Comparison of ENCODE assay signal across 18 cellular contexts in the genomic region with DNA sequence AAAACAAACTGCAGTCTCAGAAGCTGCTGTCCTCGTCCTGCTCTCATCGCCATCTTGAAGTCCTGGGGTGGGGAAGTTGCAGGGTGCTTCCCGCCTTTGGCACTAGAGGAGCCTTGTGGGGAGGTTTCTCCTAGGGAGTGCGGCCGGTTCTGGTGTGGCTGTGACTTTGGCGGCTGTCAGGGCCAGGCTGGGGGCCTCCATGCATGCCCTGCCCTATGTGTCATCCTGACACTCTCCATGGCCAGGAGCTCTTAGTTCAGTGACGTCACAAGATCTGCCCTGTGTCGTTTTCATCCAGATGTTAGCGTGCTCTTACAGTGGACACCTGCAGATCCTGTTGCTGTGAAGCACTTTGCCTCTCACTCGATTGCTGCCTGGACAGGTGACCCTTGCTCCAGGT. TPM values are rescaled to one million over a fixed set of nuclear protein-coding genes. Genes with fewer than 3 reads are reported as not detected.
DNase-seq lines count a peak whose midpoint lies in the region; ATAC-seq and TF ChIP-seq lines count a peak whose summit lies in the region.
"Had no signal": no experiment of that assay in that cellular context is flagged by ENCODE, and none has a peak within 500 bp of the region (broad histone marks: within the 10 kb centered on the region; RNA-seq: fewer than 3 reads in every experiment).

No MANE protein-coding gene starts in this region.

- H3K4me1 ChIP-seq in GM23248 (ENCODE audit: insufficient read depth) (peaks cover 33% of the 10 kb centered on the region), mesendoderm (ENCODE audit: control insufficient read depth, low read depth, low read length) (no peaks in the 10 kb centered on the region), SJCRH30 (no peaks in the 10 kb centered on the region)
- H3K4me1 ChIP-seq: colonic mucosa had no signal

- H3F3A ChIP-seq in GM23248 (ENCODE audit: insufficient read depth) = peaks cover 52% of the 10 kb centered on the region

- 18 to 22% methylated on average over 10 of the region's 10 CpGs for WGBS in GM23248 (ENCODE audit: low coverage in 1 of 2, low lambda C conversion rate in 2 of 2, missing lambda C conversion rate in 2 of 2), 2 experiments
- no CpG with 5 or more reads among the region's 10 CpGs for WGBS in mesendoderm (ENCODE audit: extremely low coverage, insufficient coverage, low lambda C conversion rate)

- no peak for TF ChIP-seq CTCF in cardiac fibroblast (IDR thresholded peaks at IDR 0.05; ENCODE audit: low read depth, low read length)

- no peak overlapping the region for H3K56ac ChIP-seq in mesendoderm (ENCODE audit: low read length)

- H3K4me1 Mint-ChIP-seq in memory B cell = no peaks in the 10 kb centered on the region
- H3K4me1 Mint-ChIP-seq: B cell had no signal

- H3K79me1 ChIP-seq in mesendoderm (ENCODE audit: low read length) = no peaks in the 10 kb centered on the region

- H3K27me3 Mint-ChIP-seq in memory B cell = no peaks in the 10 kb centered on the region
- H3K27me3 Mint-ChIP-seq: activated naive CD8-positive, alpha-beta T cell treated with anti-CD3 and anti-CD28 coated beads, Interleukin-2, amount 50 U/mL, for 24 hours; activated T-cell treated with anti-CD3 and anti-CD28 coated beads, Interleukin-2, amount 50 U/mL, for 24 hours; B cell had no signal

- peak overlapping the region; percentile 64 for H3K27ac Mint-ChIP-seq in memory B cell
- H3K27ac Mint-ChIP-seq: activated naive CD8-positive, alpha-beta T cell treated with anti-CD3 and anti-CD28 coated beads, Interleukin-2, amount 50 U/mL, for 24 hours; activated T-cell treated with anti-CD3 and anti-CD28 coated beads, Interleukin-2, amount 50 U/mL, for 24 hours; B cell had no signal

- no peak overlapping the region for H4K5ac ChIP-seq in mesendoderm (ENCODE audit: low read length)

- H3K79me2 ChIP-seq in GM23248 (ENCODE audit: insufficient read depth) (peaks cover 27% of the 10 kb centered on the region; the same call in 1 of the 2 replicates), mesendoderm (ENCODE audit: control insufficient read depth, insufficient read depth, low read length) (no peaks in the 10 kb centered on the region)

- H2AFZ ChIP-seq in GM23248 = no peak overlapping the region

- ATAC-seq in memory B cell (ENCODE audit: low read depth) (no peak), HG02642 (IDR thresholded peaks at IDR 0.05; ENCODE audit: poor library complexity, unreplicated experiment) (no peak)
- ATAC-seq: activated naive CD8-positive, alpha-beta T cell treated with anti-CD3 and anti-CD28 coated beads, Interleukin-2, amount 50 U/mL, for 24 hours had no signal

- H3K4me3 ChIP-seq in GM23248 (no peak overlapping the region), cardiac fibroblast (replicated peaks in 1 of 2; ENCODE audit: low read depth in 2 of 2, low read length in 2 of 2) (no peak overlapping the region), mesendoderm (ENCODE audit: low read length) (no peak overlapping the region), SJCRH30 (no peak overlapping the region)
- H3K4me3 ChIP-seq: colonic mucosa had no signal

- no peak overlapping the region for H2BK5ac ChIP-seq in mesendoderm (ENCODE audit: low read length)

- H3K27ac ChIP-seq in GM23248 (peak overlapping the region; percentile 96), mesendoderm (ENCODE audit: low read depth, low read length) (no peak overlapping the region), SJCRH30 (no peak overlapping the region)
- H3K27ac ChIP-seq: colonic mucosa had no signal

- H2BK120ac ChIP-seq in mesendoderm (ENCODE audit: low read depth, low read length) = no peak overlapping the region

- DNase-seq in AG08395 (ENCODE audit: low spot score) (peak; percentile 27), GM23248 (peak; percentile 88), cardiac fibroblast (ENCODE audit: low read depth in 2 of 2) (peak; percentile 14 to 74), memory B cell (ENCODE audit: low spot score in 2 of 2) (no peak), hippocampal formation (lab: John Stamatoyannopoulos, UW) (no peak), mesendoderm (no peak), SJCRH30 (no peak)
- DNase-seq: activated CD4-positive, alpha-beta T cell treated with anti-CD3 and anti-CD28 coated beads, Interleukin-2, amount 50 U/mL, for 4 hours; activated naive CD8-positive, alpha-beta T cell treated with anti-CD3 and anti-CD28 coated beads, Interleukin-2, amount 50 U/mL, for 24 hours; activated T-cell treated with anti-CD3 and anti-CD28 coated beads, Interleukin-2, amount 50 U/mL, for 24 hours; colonic mucosa; DMS 273 treated with DMSO at 0.1 percent for 48 hours; NCI-H1105; NK-92 treated with Interleukin-12 subunit alpha and Interleukin-12 subunit beta, amount 100 ng/mL, for 24 hours; posterior cingulate gyrus; SIG-M5 had no signal

- H3K27me3 ChIP-seq in GM23248 (replicated peaks; ENCODE audit: insufficient read depth) (no peaks in the 10 kb centered on the region), mesendoderm (ENCODE audit: insufficient read depth, low read length, poor library complexity) (no peaks in the 10 kb centered on the region), SJCRH30 (no peaks in the 10 kb centered on the region)
- H3K27me3 ChIP-seq: colonic mucosa had no signal

- peaks cover 39% of the 10 kb centered on the region for H3K36me3 ChIP-seq in GM23248 (ENCODE audit: low read depth)
- peaks cover 15% of the 10 kb centered on the region for H3K36me3 ChIP-seq in mesendoderm (ENCODE audit: control insufficient read depth, insufficient read depth, low read length)
- H3K36me3 ChIP-seq in SJCRH30 = peaks cover 85% of the 10 kb centered on the region

- H2BK15ac ChIP-seq in mesendoderm (replicated peaks; ENCODE audit: low read depth) = no peak overlapping the region

- H3K23ac ChIP-seq in mesendoderm (ENCODE audit: low read length) = no peak overlapping the region

- no peak overlapping the region for H4K8ac ChIP-seq in mesendoderm (ENCODE audit: low read depth, low read length)

- in situ Hi-C loops in GM23248 (cut with MboI) = loop anchor here (10.0 kb wide), 1 partner anchor 62 kb away; no protein-coding TSS in a partner anchor

- peak overlapping the region; percentile 77 for H3K9ac ChIP-seq in GM23248
- no peak overlapping the region for H3K9ac ChIP-seq in mesendoderm (ENCODE audit: low read length)

- no peak overlapping the region for H2AK5ac ChIP-seq in mesendoderm (ENCODE audit: low read length)

- H3K9me2 ChIP-seq in GM23248 (ENCODE audit: insufficient read depth) = no peaks in the 10 kb centered on the region

- H3K4me3 Mint-ChIP-seq in memory B cell = no peak overlapping the region
- H3K4me3 Mint-ChIP-seq: activated naive CD8-positive, alpha-beta T cell treated with anti-CD3 and anti-CD28 coated beads, Interleukin-2, amount 50 U/mL, for 24 hours; activated T-cell treated with anti-CD3 and anti-CD28 coated beads, Interleukin-2, amount 50 U/mL, for 24 hours; B cell had no signal

- no peaks in the 10 kb centered on the region for H4K20me1 ChIP-seq in GM23248 (ENCODE audit: insufficient read depth)

- H3K4me2 ChIP-seq in GM23248 (ENCODE audit: unreplicated experiment) = peak overlapping the region; percentile 44
- H3K4me2 ChIP-seq in mesendoderm (ENCODE audit: low read length) = no peak overlapping the region

- H3K4ac ChIP-seq in mesendoderm (ENCODE audit: low read depth, low read length) = no peak overlapping the region

- H3K9me3 Mint-ChIP-seq in memory B cell = no peaks in the 10 kb centered on the region
- H3K9me3 Mint-ChIP-seq: activated naive CD8-positive, alpha-beta T cell treated with anti-CD3 and anti-CD28 coated beads, Interleukin-2, amount 50 U/mL, for 24 hours; activated T-cell treated with anti-CD3 and anti-CD28 coated beads, Interleukin-2, amount 50 U/mL, for 24 hours had no signal

- H3K9me3 ChIP-seq in GM23248 (ENCODE audit: low read depth) (no peaks in the 10 kb centered on the region), SJCRH30 (replicated peaks) (no peaks in the 10 kb centered on the region)
- H3K9me3 ChIP-seq: colonic mucosa had no signal

- H3K18ac ChIP-seq in mesendoderm (ENCODE audit: low read length) = no peak overlapping the region

- H3K36me3 Mint-ChIP-seq in memory B cell = peaks cover 37% of the 10 kb centered on the region

RNA-seq across cellular contexts. Expression of a gene that starts 49.6 kb away (rescaled TPM):
- 0.65 and 2.0 TPM in 2 replicates for total RNA-seq in GM23248 (2014; rRNA removed; shearing (Covaris generic))
- 0.85 and 1.0 TPM in 2 replicates for polyA plus RNA-seq in GM23248 (2016; fragmentation: Nextera tagmentation; extraction: Ambion mirVana)
- polyA plus RNA-seq in mesendoderm (2013, experiment 1 of 2) = 0.01 TPM
- 0.01 TPM for polyA plus RNA-seq in mesendoderm (2013, experiment 2 of 2)
- 26.0 and 26.2 TPM in 2 replicates for total RNA-seq in SJCRH30 (2014; rRNA removed; shearing (Covaris generic))

Comparison
In these comparisons a context has a peak if more than half of its experiments do, and no peak if none do; other contexts are left out.
1. DNase-seq: peak in AG08395 (single experiment), GM23248 (single experiment) and cardiac fibroblast (2 of 2); none in memory B cell (0 of 2), hippocampal formation (0 of 2), mesendoderm (single experiment) and SJCRH30 (0 of 2).